ENCODE assay signal across 8 cellular contexts in the genomic region with DNA sequence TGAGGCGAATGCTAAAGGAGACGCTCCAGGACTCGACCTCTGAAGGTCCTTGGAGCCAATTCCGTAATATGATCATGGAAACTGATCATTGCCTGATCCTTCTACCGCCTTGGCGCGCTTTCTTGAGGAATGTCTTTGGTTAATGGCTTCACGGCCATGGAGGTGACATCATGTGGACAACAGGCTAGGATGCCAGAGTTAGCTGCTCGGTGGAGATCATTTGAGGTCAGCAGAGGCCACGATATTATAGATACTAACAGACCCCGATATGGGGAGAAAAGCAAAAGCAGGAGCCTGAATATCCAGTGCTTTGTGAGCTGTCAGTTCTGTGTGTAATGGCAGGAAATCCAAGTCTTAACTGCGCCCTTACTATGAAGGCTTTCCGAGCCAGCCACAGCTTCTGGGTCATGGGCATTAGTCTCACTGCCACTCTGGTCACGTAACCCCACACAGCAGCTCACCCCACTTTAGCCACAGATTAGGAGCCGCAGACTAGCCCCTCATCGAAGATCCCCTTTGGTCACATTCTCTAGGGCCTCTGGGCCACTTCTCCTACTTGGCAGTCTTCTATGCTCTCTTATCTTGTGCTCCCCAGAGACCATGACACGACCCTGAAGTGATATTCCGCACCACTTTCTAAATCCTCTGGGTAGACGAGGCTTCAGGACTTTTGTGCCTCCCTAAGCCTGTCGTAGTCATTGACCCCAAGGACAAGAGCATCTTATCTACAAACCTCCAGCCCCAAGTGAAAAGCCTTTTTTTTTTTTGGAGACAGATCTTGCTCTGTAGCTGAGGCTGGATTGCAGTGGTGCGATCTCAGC. TPM values are rescaled to one million over a fixed set of nuclear protein-coding genes. Genes with fewer than 3 reads are reported as not detected.
DNase-seq lines count a peak whose midpoint lies in the region; ATAC-seq and TF ChIP-seq lines count a peak whose summit lies in the region.

No MANE protein-coding gene starts in this region.

- intact Hi-C loops in activated T-helper 2 cell treated with anti-CD3 and anti-CD28 coated beads, Interferon-gamma antibody, Interleukin-2, Interleukin-4, amounts not matched to agents 10 μg/mL and 5 μg/mL and 100 μg/mL, durations not matched to agents 14 hours and 24 hours and 36 hours (cut with micrococcal nuclease), result loop anchor here (1.0 to 2.0 kb wide), 9 partner anchors 15 to 167 kb away; a partner anchor contains a TSS
- intact Hi-C loops in spleen (cut with DNase I; ENCODE audit: low total_unique reads), result no loop called here

- H3K4me1 Mint-ChIP-seq in activated CD8-positive, alpha-beta memory T cell treated with anti-CD3 and anti-CD28 coated beads, Interleukin-2, amount 10 ng/mL, durations not matched to agents 7 days and 5 days, result peaks cover 49% of the 10 kb centered on the region
- peaks cover 45% of the 10 kb centered on the region for H3K4me1 Mint-ChIP-seq in activated T-helper 2 cell treated with anti-CD3 and anti-CD28 coated beads, Interferon-gamma antibody, Interleukin-2, Interleukin-4, amounts not matched to agents 10 μg/mL and 5 μg/mL and 100 μg/mL, durations not matched to agents 14 hours and 24 hours and 36 hours (ENCODE audit: low read depth)

- H3K4me3 Mint-ChIP-seq in activated CD8-positive, alpha-beta memory T cell treated with anti-CD3 and anti-CD28 coated beads, Interleukin-2, amount 10 ng/mL, durations not matched to agents 7 days and 5 days, result peak overlapping the region; percentile 90
- H3K4me3 Mint-ChIP-seq in activated T-helper 2 cell treated with anti-CD3 and anti-CD28 coated beads, Interferon-gamma antibody, Interleukin-2, Interleukin-4, amounts not matched to agents 10 μg/mL and 5 μg/mL and 100 μg/mL, durations not matched to agents 14 hours and 24 hours and 36 hours (ENCODE audit: low read depth), result peak overlapping the region; percentile 95

- no peaks in the 10 kb centered on the region for H3K9me3 Mint-ChIP-seq in activated CD8-positive, alpha-beta memory T cell treated with anti-CD3 and anti-CD28 coated beads, Interleukin-2, amount 10 ng/mL, durations not matched to agents 7 days and 5 days (ENCODE audit: low read depth)
- no peaks in the 10 kb centered on the region for H3K9me3 Mint-ChIP-seq in activated T-helper 2 cell treated with anti-CD3 and anti-CD28 coated beads, Interferon-gamma antibody, Interleukin-2, Interleukin-4, amounts not matched to agents 10 μg/mL and 5 μg/mL and 100 μg/mL, durations not matched to agents 14 hours and 24 hours and 36 hours

- WGBS in spleen, 5 donors, result 50 to 57% (median 54%) methylated on average over 21 of the region's 21 CpGs

- H3K27ac Mint-ChIP-seq in activated CD8-positive, alpha-beta memory T cell treated with anti-CD3 and anti-CD28 coated beads, Interleukin-2, amount 10 ng/mL, durations not matched to agents 7 days and 5 days, result peak overlapping the region; percentile 89
- peak overlapping the region; percentile 94 for H3K27ac Mint-ChIP-seq in activated T-helper 2 cell treated with anti-CD3 and anti-CD28 coated beads, Interferon-gamma antibody, Interleukin-2, Interleukin-4, amounts not matched to agents 10 μg/mL and 5 μg/mL and 100 μg/mL, durations not matched to agents 14 hours and 24 hours and 36 hours

- no peaks in the 10 kb centered on the region for H3K27me3 ChIP-seq in spleen (replicated peaks in 1 of 7)

- no peaks in the 10 kb centered on the region for H3K27me3 Mint-ChIP-seq in activated CD8-positive, alpha-beta memory T cell treated with anti-CD3 and anti-CD28 coated beads, Interleukin-2, amount 10 ng/mL, durations not matched to agents 7 days and 5 days
- H3K27me3 Mint-ChIP-seq in activated T-helper 2 cell treated with anti-CD3 and anti-CD28 coated beads, Interferon-gamma antibody, Interleukin-2, Interleukin-4, amounts not matched to agents 10 μg/mL and 5 μg/mL and 100 μg/mL, durations not matched to agents 14 hours and 24 hours and 36 hours (ENCODE audit: low read depth), result no peaks in the 10 kb centered on the region

- H3K9me3 ChIP-seq in spleen, result no peaks in the 10 kb centered on the region

- CTCF ChIA-PET in activated CD8-positive, alpha-beta memory T cell treated with anti-CD3 and anti-CD28 coated beads, Interleukin-2, amount 10 ng/mL, durations not matched to agents 7 days and 5 days (lab: Charles Lee), result interaction anchor here (0.6 to 1.9 kb wide), 5 partner anchors 20 to 752 kb away, joined by 3 to 6 read pairs (median 3); a partner anchor contains a TSS

- H3K4me1 ChIP-seq in spleen, result peaks cover 25 to 67% (median 63%) of the 10 kb centered on the region in 6 donors

- H3K27ac ChIP-seq in spleen, result peak overlapping the region; percentile 91 to 99 (median 95)

- no peak for TF ChIP-seq POLR2A in spleen (IDR thresholded peaks at IDR 0.05)

- TF ChIP-seq CTCF in spleen (IDR thresholded peaks at IDR 0.05 in 8 of 11, conservative IDR thresholded peaks at IDR 0.05 in 3 of 11), result no peak

- peak overlapping the region; percentile 84 to 95 (median 94) for H3K4me3 ChIP-seq in spleen

- no peak for ATAC-seq in activated CD8-positive, alpha-beta memory T cell treated with anti-CD3 and anti-CD28 coated beads, Interleukin-2, amount 10 ng/mL, durations not matched to agents 7 days and 5 days
- ATAC-seq in GM18517 (IDR thresholded peaks at IDR 0.05; ENCODE audit: unreplicated experiment) (no peak), HG03045 (IDR thresholded peaks at IDR 0.05; ENCODE audit: unreplicated experiment) (no peak)

- peaks cover 0 to 52% (median 5%) of the 10 kb centered on the region in 6 donors for H3K36me3 ChIP-seq in spleen

- DNase-seq in activated CD8-positive, alpha-beta memory T cell treated with anti-CD3 and anti-CD28 coated beads, Interleukin-2, amount 10 ng/mL, durations not matched to agents 7 days and 5 days, result no peak
- no peak for DNase-seq in activated CD8-positive, alpha-beta memory T cell treated with anti-CD3 and anti-CD28 coated beads, Interleukin-2, amount 50 U/mL, for 4 hours
- DNase-seq in activated T-helper 2 cell treated with anti-CD3 and anti-CD28 coated beads, Interferon-gamma antibody, Interleukin-2, Interleukin-4, amounts not matched to agents 10 μg/mL and 5 μg/mL and 100 μg/mL, durations not matched to agents 14 hours and 24 hours and 36 hours (ENCODE audit: low spot score), result no peak
- DNase-seq in hepatic stellate cell (ENCODE audit: low spot score) (peak; percentile 23), spleen (no peak), EL (no peak)

- peaks cover 30% of the 10 kb centered on the region for H3K36me3 Mint-ChIP-seq in activated CD8-positive, alpha-beta memory T cell treated with anti-CD3 and anti-CD28 coated beads, Interleukin-2, amount 10 ng/mL, durations not matched to agents 7 days and 5 days
- H3K36me3 Mint-ChIP-seq in activated T-helper 2 cell treated with anti-CD3 and anti-CD28 coated beads, Interferon-gamma antibody, Interleukin-2, Interleukin-4, amounts not matched to agents 10 μg/mL and 5 μg/mL and 100 μg/mL, durations not matched to agents 14 hours and 24 hours and 36 hours (ENCODE audit: low read depth), result peaks cover 42% of the 10 kb centered on the region

RNA-seq across cellular contexts. Expression of a gene that starts 0.7 kb away (rescaled TPM):
- 100 to 1,000 TPM; 174 to 242 TPM for total RNA-seq in activated CD8-positive, alpha-beta memory T cell treated with anti-CD3 and anti-CD28 coated beads, Interleukin-2, amount 10 ng/mL, durations not matched to agents 7 days and 5 days
- 250 and 253 TPM in 2 replicates for total RNA-seq in activated T-helper 2 cell treated with anti-CD3 and anti-CD28 coated beads, Interferon-gamma antibody, Interleukin-2, Interleukin-4, amounts not matched to agents 10 μg/mL and 5 μg/mL and 100 μg/mL, durations not matched to agents 14 hours and 24 hours and 36 hours
- total RNA-seq in spleen, result 100 to 1,000 TPM; 115 to 141 (median 132) TPM
- polyA plus RNA-seq in spleen, result 10 to 100 TPM; 35.6 to 45.8 (median 36.6) TPM

RNA-seq across cellular contexts. Expression of a gene that starts 14.9 kb away (rescaled TPM):
- total RNA-seq in activated CD8-positive, alpha-beta memory T cell treated with anti-CD3 and anti-CD28 coated beads, Interleukin-2, amount 10 ng/mL, durations not matched to agents 7 days and 5 days, result 100 to 1,000 TPM; 110 to 161 TPM
- total RNA-seq in activated T-helper 2 cell treated with anti-CD3 and anti-CD28 coated beads, Interferon-gamma antibody, Interleukin-2, Interleukin-4, amounts not matched to agents 10 μg/mL and 5 μg/mL and 100 μg/mL, durations not matched to agents 14 hours and 24 hours and 36 hours, result 160 and 165 TPM in 2 replicates
- total RNA-seq in spleen, result 10 to 100 TPM; 63.0 to 79.7 (median 71.9) TPM
- 10 to 100 TPM; 81.9 to 86.9 (median 86.7) TPM for polyA plus RNA-seq in spleen

RNA-seq across cellular contexts. Expression of a gene that starts 32.9 kb away (rescaled TPM):
- 10 to 100 TPM; 48.7 to 72.5 TPM for total RNA-seq in activated CD8-positive, alpha-beta memory T cell treated with anti-CD3 and anti-CD28 coated beads, Interleukin-2, amount 10 ng/mL, durations not matched to agents 7 days and 5 days
- 28.7 and 28.9 TPM in 2 replicates for total RNA-seq in activated T-helper 2 cell treated with anti-CD3 and anti-CD28 coated beads, Interferon-gamma antibody, Interleukin-2, Interleukin-4, amounts not matched to agents 10 μg/mL and 5 μg/mL and 100 μg/mL, durations not matched to agents 14 hours and 24 hours and 36 hours
- total RNA-seq in spleen, result 100 to 1,000 TPM in 4 of 7 donors, 10 to 100 TPM in 3; 47.4 to 132 (median 100) TPM
- 10 to 100 TPM; 34.8 to 56.5 (median 54.4) TPM for polyA plus RNA-seq in spleen

RNA-seq across cellular contexts. Expression of a gene that starts 34.1 kb away (rescaled TPM):
- 10 to 100 TPM; 16.0 to 17.4 TPM for total RNA-seq in activated CD8-positive, alpha-beta memory T cell treated with anti-CD3 and anti-CD28 coated beads, Interleukin-2, amount 10 ng/mL, durations not matched to agents 7 days and 5 days
- 15.9 and 17.0 TPM in 2 replicates for total RNA-seq in activated T-helper 2 cell treated with anti-CD3 and anti-CD28 coated beads, Interferon-gamma antibody, Interleukin-2, Interleukin-4, amounts not matched to agents 10 μg/mL and 5 μg/mL and 100 μg/mL, durations not matched to agents 14 hours and 24 hours and 36 hours
- total RNA-seq in spleen, result 10 to 100 TPM; 13.9 to 37.3 (median 19.6) TPM
- polyA plus RNA-seq in spleen, result 10 to 100 TPM; 18.7 to 32.7 (median 21.9) TPM

RNA-seq across cellular contexts. Expression of a gene that starts 37.8 kb away (rescaled TPM):
- 10 to 100 TPM in 1 of 2 experiments, 1 to 10 TPM in 1; 2.9 to 12.4 TPM for total RNA-seq in activated CD8-positive, alpha-beta memory T cell treated with anti-CD3 and anti-CD28 coated beads, Interleukin-2, amount 10 ng/mL, durations not matched to agents 7 days and 5 days
- total RNA-seq in activated T-helper 2 cell treated with anti-CD3 and anti-CD28 coated beads, Interferon-gamma antibody, Interleukin-2, Interleukin-4, amounts not matched to agents 10 μg/mL and 5 μg/mL and 100 μg/mL, durations not matched to agents 14 hours and 24 hours and 36 hours, result 30.4 and 31.0 TPM in 2 replicates
- total RNA-seq in spleen, result 1 to 10 TPM; 1.1 to 4.5 (median 2.0) TPM
- 1 to 10 TPM; 1.8 to 4.0 (median 3.6) TPM for polyA plus RNA-seq in spleen
